In the genomic region with DNA sequence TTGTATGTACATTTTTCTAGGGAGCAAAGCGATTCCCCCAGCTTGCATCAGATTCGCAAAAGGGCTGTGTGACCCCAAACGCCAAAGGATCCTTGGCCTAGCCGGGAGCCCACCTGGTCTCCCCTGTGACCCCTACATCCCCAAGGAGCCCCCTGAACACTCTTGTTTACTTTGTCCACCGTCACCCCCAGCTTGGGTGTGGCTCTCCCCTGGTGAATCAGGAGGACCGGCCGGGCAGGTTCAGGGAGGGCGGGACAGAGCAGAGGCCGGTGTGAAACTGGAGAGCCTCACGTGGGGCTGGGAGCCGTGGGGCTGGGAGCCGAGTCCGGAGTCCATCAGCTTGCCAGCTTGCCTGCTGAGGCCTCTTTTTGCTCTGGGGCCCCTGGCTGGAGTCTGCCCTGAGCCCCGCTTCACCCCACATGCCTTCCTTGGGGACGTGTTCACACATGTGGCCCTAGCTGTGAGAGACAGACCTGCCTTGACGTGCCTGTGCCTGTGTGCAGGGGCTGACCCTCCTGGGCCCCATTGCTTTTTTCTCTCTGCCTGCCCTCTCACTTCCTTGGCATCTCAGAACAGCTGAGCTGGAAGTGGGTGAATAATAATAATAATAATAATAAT, we compare ENCODE assay signal across 8 cellular contexts. TPM values are rescaled to one million over a fixed set of nuclear protein-coding genes. Genes with fewer than 3 reads are reported as not detected.
A peak's percentile ranks its signal among the peaks of the same experiment; 100 is the strongest.
DNase-seq lines count a peak whose midpoint lies in the region; ATAC-seq, FAIRE-seq and TF ChIP-seq lines count a peak whose summit lies in the region.

No MANE protein-coding gene starts in this region.

- H3K4me1 ChIP-seq in BE2C (peaks cover 4% of the 10 kb centered on the region; the same call in 1 of the 2 replicates), mucosa of stomach (ENCODE audit: control insufficient read depth, insufficient read depth, low read length) (peaks cover 53% of the 10 kb centered on the region)

- no peak for TF ChIP-seq CTCF in BE2C (IDR thresholded peaks at IDR 0.05; ENCODE audit: low read depth, low read length)

- DNase-seq in BE2C (no peak), H54 (ENCODE audit: insufficient read length, low spot score) (peak; percentile 74), T-cell (peak in 1 of 34 experiments; percentile 6), epithelial cell of prostate (ENCODE audit: low read depth, low spot score) (peak; percentile 69), NCI-H146 (lab: John Stamatoyannopoulos, UW) (no peak), Kasumi-1 (lab: John Stamatoyannopoulos, UW) (no peak)

- FAIRE-seq in H54 (lab: Jason Lieb, UNC): no peak

- peaks cover 70 to 85% (median 83%) of the 10 kb centered on the region in 3 donors for H3K4me1 Mint-ChIP-seq in T-cell

- H3K4me3 Mint-ChIP-seq in T-cell: peak overlapping the region; percentile 80 to 90 (median 87)

- CTCF ChIA-PET in T-cell (lab: Charles Lee): no interaction called here

- no peaks in the 10 kb centered on the region for H3K9me3 ChIP-seq in BE2C
- no peaks in the 10 kb centered on the region for H3K9me3 ChIP-seq in mucosa of stomach (ENCODE audit: control insufficient read depth, low read length)

- H3K27ac ChIP-seq in epithelial cell of prostate: peak overlapping the region; percentile 99

- no peaks in the 10 kb centered on the region for H3K27me3 ChIP-seq in BE2C
- H3K27me3 ChIP-seq in mucosa of stomach (ENCODE audit: control insufficient read depth, insufficient read depth, low read length): no peaks in the 10 kb centered on the region

- no peak for ATAC-seq in T-cell (replicated peaks in 1 of 4)
- ATAC-seq in HG02884 (IDR thresholded peaks at IDR 0.05; ENCODE audit: unreplicated experiment): no peak

- no peaks in the 10 kb centered on the region for H3K27me3 Mint-ChIP-seq in T-cell

- no peak overlapping the region for H3K27ac Mint-ChIP-seq in T-cell

- POLR2A ChIA-PET in T-cell (lab: Charles Lee): no interaction called here

- H3K36me3 ChIP-seq in BE2C (no peaks in the 10 kb centered on the region), mucosa of stomach (ENCODE audit: control insufficient read depth, insufficient read depth, low read length) (no peaks in the 10 kb centered on the region)

- H3K36me3 Mint-ChIP-seq in T-cell: peaks cover 18% of the 10 kb centered on the region

- H3K9me3 Mint-ChIP-seq in T-cell: no peaks in the 10 kb centered on the region

- H3K9ac ChIP-seq in mucosa of stomach (ENCODE audit: low read length): peak overlapping the region; percentile 95

- peak overlapping the region; percentile 84 for H3K4me3 ChIP-seq in BE2C (ENCODE audit: low read depth, low read length)
- peak overlapping the region; percentile 76 for H3K4me3 ChIP-seq in mucosa of stomach (ENCODE audit: low read length)

- TF ChIP-seq POLR2A in H54 (IDR thresholded peaks at IDR 0.05; ENCODE audit: low read depth, low read length): no peak

RNA-seq across cellular contexts. Expression of a gene that starts 2.0 kb away (rescaled TPM):
- 8.8 TPM for polyA plus RNA-seq in BE2C (2012; ENCODE audit: insufficient read depth, insufficient read length, low read depth)
- 10 to 100 TPM in 1 of 5 donors, 1 to 10 TPM in 4; 5.9 to 11.8 (median 9.3) TPM for total RNA-seq in T-cell

RNA-seq across cellular contexts. Expression of a gene that starts 2.2 kb away (rescaled TPM):
- 24.1 TPM for polyA plus RNA-seq in BE2C (2012; ENCODE audit: insufficient read depth, insufficient read length, low read depth)
- total RNA-seq in T-cell: 10 to 100 TPM; 30.8 to 60.1 (median 53.9) TPM

RNA-seq across cellular contexts. Expression of a gene that starts 28.4 kb away (rescaled TPM):
- polyA plus RNA-seq in BE2C (2012; ENCODE audit: insufficient read depth, insufficient read length, low read depth): 30.6 TPM
- 10 to 100 TPM in 3 of 5 donors, 1 to 10 TPM in 2; 7.1 to 19.0 (median 13.1) TPM for total RNA-seq in T-cell

RNA-seq across cellular contexts. Expression of a gene that starts 31.4 kb away (rescaled TPM):
- 21.1 TPM for polyA plus RNA-seq in BE2C (2012; ENCODE audit: insufficient read depth, insufficient read length, low read depth)
- 1 to 10 TPM; 4.7 to 8.3 (median 6.8) TPM for total RNA-seq in T-cell

RNA-seq across cellular contexts. Expression of a gene that starts 32.1 kb away (rescaled TPM):
- 73.9 TPM for polyA plus RNA-seq in BE2C (2012; ENCODE audit: insufficient read depth, insufficient read length, low read depth)
- 100 to 1,000 TPM in 1 of 5 donors, 10 to 100 TPM in 4; 65.2 to 101 (median 79.1) TPM for total RNA-seq in T-cell

Comparison
In these comparisons a context has a peak if more than half of its experiments do, and no peak if none do; other contexts are left out.
1. DNase-seq: peak in H54 (single experiment) and epithelial cell of prostate (single experiment); none in BE2C (single experiment), NCI-H146 (single experiment) and Kasumi-1 (0 of 2).